Comparison of ENCODE assay signal across 15 cellular contexts in genomic region chr7:26949319-26949718, GRCh38.
"Had no signal": no experiment of that assay in that cellular context is flagged by ENCODE, and none has a peak within 500 bp of the region (broad histone marks: within the 10 kb centered on the region; RNA-seq: fewer than 3 reads in every experiment).

No MANE protein-coding gene starts in this region.

- H3K9me3 Mint-ChIP-seq: activated T-helper 1 cell treated with anti-CD3 and anti-CD28 coated beads, Interleukin-12 subunit alpha, Interleukin-12 subunit beta, Interleukin-2, Interleukin-4 antibody, amounts not matched to agents 30 ng/mL and 10 ng/mL and 1 ng/mL, durations not matched to agents 14 hours and 24 hours and 36 hours; dendritic cell treated with granulocyte-macrophage colony-stimulating factor and Interleukin-4, amounts not matched to agents 40 ng/mL and 50 ng/mL, for 4 days; nephron; T-helper 2 cell treated with Interferon-gamma antibody and Interleukin-4, amounts not matched to agents 5 μg/mL and 100 μg/mL, for 36 hours had no signal

- H3K36me3 ChIP-seq: left ventricle myocardium inferior, thoracic aorta, upper lobe of right lung had no signal

- H3K4me1 ChIP-seq: left ventricle myocardium inferior, psoas muscle, upper lobe of right lung had no signal

- H3K27ac ChIP-seq: left ventricle myocardium inferior, psoas muscle, thoracic aorta, upper lobe of right lung had no signal

- H3K4me3 Mint-ChIP-seq: activated T-helper 1 cell treated with anti-CD3 and anti-CD28 coated beads, Interleukin-12 subunit alpha, Interleukin-12 subunit beta, Interleukin-2, Interleukin-4 antibody, amounts not matched to agents 30 ng/mL and 10 ng/mL and 1 ng/mL, durations not matched to agents 14 hours and 24 hours and 36 hours; dendritic cell treated with granulocyte-macrophage colony-stimulating factor and Interleukin-4, amounts not matched to agents 40 ng/mL and 50 ng/mL, for 4 days; nephron; T-helper 2 cell treated with Interferon-gamma antibody and Interleukin-4, amounts not matched to agents 5 μg/mL and 100 μg/mL, for 36 hours had no signal

- H3K27ac Mint-ChIP-seq: activated T-helper 1 cell treated with anti-CD3 and anti-CD28 coated beads, Interleukin-12 subunit alpha, Interleukin-12 subunit beta, Interleukin-2, Interleukin-4 antibody, amounts not matched to agents 30 ng/mL and 10 ng/mL and 1 ng/mL, durations not matched to agents 14 hours and 24 hours and 36 hours; dendritic cell treated with granulocyte-macrophage colony-stimulating factor and Interleukin-4, amounts not matched to agents 40 ng/mL and 50 ng/mL, for 4 days; nephron; T-helper 2 cell treated with Interferon-gamma antibody and Interleukin-4, amounts not matched to agents 5 μg/mL and 100 μg/mL, for 36 hours had no signal

- H3K4me3 ChIP-seq: left ventricle myocardium inferior, psoas muscle, thoracic aorta, upper lobe of right lung had no signal

- H3K27me3 Mint-ChIP-seq: dendritic cell treated with granulocyte-macrophage colony-stimulating factor and Interleukin-4, amounts not matched to agents 40 ng/mL and 50 ng/mL, for 4 days had no signal

- H3K9me3 ChIP-seq: left ventricle myocardium inferior, psoas muscle, thoracic aorta, upper lobe of right lung had no signal

- ATAC-seq: activated CD4-positive, CD25-positive, alpha-beta regulatory T cell treated with anti-CD3 and anti-CD28 coated beads, Interleukin-2, amount 50 U/mL, for 24 hours; psoas muscle; sciatic nerve; upper lobe of right lung had no signal

- DNase-seq: activated naive CD4-positive, alpha-beta T cell treated with Interleukin-2 at 50 U/mL for 16 hours; anterior cingulate cortex; left ventricle myocardium inferior; mesenchymal stem cell; occipital lobe; psoas muscle; stimulated activated CD4-positive, alpha-beta T cell treated with anti-CD3 and anti-CD28 coated beads, Interleukin-1b, Interleukin-23, amount 100 ng/mL, for 48 hours; upper lobe of right lung had no signal

- H3K27me3 ChIP-seq: upper lobe of right lung had no signal
